9 cellular contexts compared by ENCODE assay signal in the genomic region with DNA sequence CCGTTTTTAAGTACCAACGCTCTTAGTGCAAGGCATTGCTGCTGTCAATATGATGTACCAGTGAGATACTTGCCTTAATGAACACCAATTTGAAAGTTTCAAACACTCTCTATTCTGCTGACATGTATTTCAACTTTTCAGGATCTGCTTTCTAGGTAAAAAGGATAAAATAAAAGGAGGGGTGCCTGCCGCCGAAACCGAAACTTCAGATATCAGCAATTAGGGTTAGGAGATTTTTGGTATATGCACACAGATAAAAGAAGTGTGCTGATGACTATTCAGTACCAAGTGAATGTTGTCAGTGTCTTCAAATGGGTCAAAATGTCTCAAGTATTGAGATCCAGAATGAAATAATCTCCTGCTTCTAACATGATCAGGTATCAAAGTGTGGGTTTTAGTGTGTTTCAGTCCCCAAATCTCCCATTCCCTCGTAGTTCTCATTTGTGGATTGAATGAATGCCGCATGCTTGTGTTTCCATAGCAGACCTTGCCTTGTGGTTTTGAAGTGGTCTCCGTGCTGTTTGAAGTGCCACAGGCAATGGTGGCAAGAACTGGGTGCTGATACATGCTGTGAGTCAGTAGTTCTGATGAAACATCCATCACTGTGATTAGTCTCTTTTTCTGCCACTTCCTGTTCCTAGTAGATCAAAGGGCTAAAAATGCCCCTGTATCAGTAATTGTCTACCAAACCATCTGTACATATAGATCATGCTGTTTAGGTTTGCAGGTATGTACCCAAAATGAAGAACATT. TPM values are rescaled to one million over a fixed set of nuclear protein-coding genes. Genes with fewer than 3 reads are reported as not detected.
DNase-seq lines count a peak whose midpoint lies in the region; ATAC-seq and TF ChIP-seq lines count a peak whose summit lies in the region.
"Had no signal": no experiment of that assay in that cellular context is flagged by ENCODE, and none has a peak within 500 bp of the region (broad histone marks: within the 10 kb centered on the region; RNA-seq: fewer than 3 reads in every experiment).

No MANE protein-coding gene starts in this region.

- DNase-seq in COLO668 (lab: John Stamatoyannopoulos, UW; ENCODE audit: unreplicated experiment), result peak; percentile 11
- peak; percentile 45 for DNase-seq in PC-3
- DNase-seq in activated T-cell treated with anti-CD3 and anti-CD28 coated beads for 1 hour (ENCODE audit: low read depth), result peak; percentile 22
- DNase-seq in naive thymus-derived CD8-positive, alpha-beta T cell, result peak in 1 of 10 donors; percentile 8
- DNase-seq in hepatic stellate cell (ENCODE audit: low spot score), result no peak
- DNase-seq in omental fat pad (ENCODE audit: low spot score), result no peak
- no peak for DNase-seq in neuronal stem cell (ENCODE audit: low spot score)

- H3K9me3 Mint-ChIP-seq in naive thymus-derived CD8-positive, alpha-beta T cell, result peaks cover 0 to 1% (median 0%) of the 10 kb centered on the region in 9 donors
- H3K9me3 Mint-ChIP-seq: nephron had no signal

- CTCF ChIA-PET in PC-3 (lab: Charles Lee), result no interaction called here

- H2BK120ac ChIP-seq in neuronal stem cell (ENCODE audit: low read depth, low read length), result no peak overlapping the region

- H3K4ac ChIP-seq in neuronal stem cell (ENCODE audit: low read length), result no peak overlapping the region

- H3K9me2 ChIP-seq in PC-3 (replicated peaks; ENCODE audit: low read length), result no peaks in the 10 kb centered on the region

- H3K18ac ChIP-seq in neuronal stem cell (ENCODE audit: low read length), result no peak overlapping the region

- no peak overlapping the region for H3K4me3 ChIP-seq in PC-3 (ENCODE audit: low read length)
- no peak overlapping the region for H3K4me3 ChIP-seq in neuronal stem cell (ENCODE audit: low read length in 2 of 2)

- H3K14ac ChIP-seq in neuronal stem cell (ENCODE audit: low read length), result no peak overlapping the region

- H3K27ac Mint-ChIP-seq in naive thymus-derived CD8-positive, alpha-beta T cell, result peak overlapping the region in 3 of 10 donors; percentile 5 to 57 (median 11)
- H3K27ac Mint-ChIP-seq: nephron had no signal

- peaks cover 0 to 6% (median 0%) of the 10 kb centered on the region in 5 donors for H3K27me3 Mint-ChIP-seq in naive thymus-derived CD8-positive, alpha-beta T cell

- H3K9ac ChIP-seq in PC-3 (ENCODE audit: low read length) (no peak overlapping the region), neuronal stem cell (ENCODE audit: low read depth, low read length, poor library complexity) (no peak overlapping the region)

- POLR2A ChIA-PET in PC-3 (lab: Charles Lee; ENCODE audit: unreplicated experiment), result no interaction called here
- POLR2A ChIA-PET in naive thymus-derived CD8-positive, alpha-beta T cell (lab: Charles Lee), result no interaction called here

- H3K27me3 ChIP-seq in PC-3 (ENCODE audit: low read length) (no peaks in the 10 kb centered on the region), neuronal stem cell (ENCODE audit: control insufficient read depth in 3 of 3, insufficient read depth in 3 of 3, low read depth in 1 of 3, low read length in 3 of 3) (peaks cover 0 to 6% (median 0%) of the 10 kb centered on the region in 3 experiments)

- no peak overlapping the region for H4K8ac ChIP-seq in neuronal stem cell (ENCODE audit: low read depth, low read length)

- no TSS peak for BruUV-seq in PC-3 (replicated peaks; lab: Mats Ljungman, UMichigan)

- ATAC-seq in PC-3 (no peak), HG02852 (IDR thresholded peaks at IDR 0.05; ENCODE audit: unreplicated experiment) (no peak), omental fat pad (ENCODE audit: low FRiP score) (no peak)
- ATAC-seq in naive thymus-derived CD8-positive, alpha-beta T cell, result peak; percentile 58 to 59

- no peaks in the 10 kb centered on the region for H3F3A ChIP-seq in PC-3 (ENCODE audit: low read length, unreplicated experiment)

- H4K91ac ChIP-seq in neuronal stem cell (ENCODE audit: low read depth, low read length, poor library complexity), result no peak overlapping the region

- no CpG with 5 or more reads among the region's 8 CpGs for WGBS in neuronal stem cell (ENCODE audit: extremely low coverage in 2 of 2, insufficient read length in 2 of 2, insufficient replicate concordance in 1 of 2), 2 donors

- no peaks in the 10 kb centered on the region for H3K36me3 Mint-ChIP-seq in naive thymus-derived CD8-positive, alpha-beta T cell

- H3K79me2 ChIP-seq in PC-3 (ENCODE audit: low read length), result no peaks in the 10 kb centered on the region

- TF ChIP-seq CTCF in PC-3 (conservative IDR thresholded peaks at IDR 0.05; ENCODE audit: low read depth, low read length) (no peak), omental fat pad (IDR thresholded peaks at IDR 0.05) (no peak)

- no peaks in the 10 kb centered on the region for H3K79me1 ChIP-seq in neuronal stem cell (ENCODE audit: low read depth, low read length)

- H3K4me1 ChIP-seq in PC-3 (ENCODE audit: insufficient read depth, low read length), result peaks cover 18% of the 10 kb centered on the region
- peaks cover 3 to 11% of the 10 kb centered on the region in 2 donors for H3K4me1 ChIP-seq in neuronal stem cell (ENCODE audit: control insufficient read depth in 2 of 2, insufficient read depth in 1 of 2, low read depth in 1 of 2, low read length in 2 of 2)

- H2AK5ac ChIP-seq in neuronal stem cell (ENCODE audit: low read depth, low read length), result no peak overlapping the region

- 0 out of 2 replicates have a peak overlapping the region, but pooled peaks have one; percentile 1 for H3K4me2 ChIP-seq in PC-3 (ENCODE audit: low read length)
- no peak overlapping the region for H3K4me2 ChIP-seq in neuronal stem cell (ENCODE audit: insufficient read depth, low read length, poor library complexity, severe bottlenecking)

- no peak overlapping the region for H2BK5ac ChIP-seq in neuronal stem cell (ENCODE audit: low read length)

- no peak overlapping the region for H2BK12ac ChIP-seq in neuronal stem cell (ENCODE audit: low read length)

- H3K27ac ChIP-seq in PC-3 (ENCODE audit: low read length) (no peak overlapping the region), neuronal stem cell (replicated peaks; ENCODE audit: low read length) (no peak overlapping the region)

- H2AFZ ChIP-seq in PC-3 (ENCODE audit: low read length) (no peak overlapping the region), neuronal stem cell (ENCODE audit: low read length) (no peak overlapping the region)

- intact Hi-C loops in PC-3 (cut with micrococcal nuclease), result no loop called here

- no peak overlapping the region for H3K23ac ChIP-seq in neuronal stem cell (ENCODE audit: low read depth, low read length, poor library complexity)

- H2BK15ac ChIP-seq in neuronal stem cell (ENCODE audit: low read length), result no peak overlapping the region

- peak overlapping the region in 2 of 10 donors; percentile 24 to 46 for H3K4me3 Mint-ChIP-seq in naive thymus-derived CD8-positive, alpha-beta T cell
- H3K4me3 Mint-ChIP-seq: nephron had no signal

- H4K20me1 ChIP-seq in PC-3 (ENCODE audit: low read length), result no peaks in the 10 kb centered on the region

- H3K9me3 ChIP-seq in PC-3 (ENCODE audit: low read length), result no peaks in the 10 kb centered on the region
- H3K9me3 ChIP-seq in neuronal stem cell (replicated peaks in 1 of 2; ENCODE audit: control insufficient read depth in 2 of 2, insufficient read depth in 1 of 2, low read depth in 1 of 2, low read length in 2 of 2), result no peaks in the 10 kb centered on the region

- H3K36me3 ChIP-seq in PC-3 (ENCODE audit: low read depth, low read length), result no peaks in the 10 kb centered on the region
- H3K36me3 ChIP-seq in neuronal stem cell (replicated peaks in 1 of 2; ENCODE audit: control insufficient read depth in 2 of 2, insufficient read depth in 2 of 2, low read length in 2 of 2), result no peaks in the 10 kb centered on the region

- peaks cover 8 to 17% (median 15%) of the 10 kb centered on the region in 4 donors for H3K4me1 Mint-ChIP-seq in naive thymus-derived CD8-positive, alpha-beta T cell
- H3K4me1 Mint-ChIP-seq: nephron had no signal

RNA-seq across cellular contexts. Expression of a gene that starts 22.5 kb away (rescaled TPM):
- total RNA-seq in PC-3 (2014; rRNA removed) (12.2 and 13.0 TPM in 2 replicates), omental fat pad (10 to 100 TPM in 3 of 4 donors, 1 to 10 TPM in 1; 6.6 to 17.8 (median 10.1) TPM)
- 1 to 10 TPM; 8.2 to 9.8 TPM for total RNA-seq in naive thymus-derived CD8-positive, alpha-beta T cell
- 1 to 10 TPM in 1 of 3 donors, under 1 TPM in 2; 0.74 to 1.2 (median 0.77) TPM for polyA plus RNA-seq in naive thymus-derived CD8-positive, alpha-beta T cell
- polyA plus RNA-seq in neuronal stem cell (2013, experiment 1 of 2), result 24.1 TPM
- 23.7 TPM for polyA plus RNA-seq in neuronal stem cell (2013, experiment 2 of 2)

RNA-seq across cellular contexts. Expression of a gene that starts 52.5 kb away (rescaled TPM):
- 18.8 and 19.9 TPM in 2 replicates for total RNA-seq in PC-3 (2014; rRNA removed)
- total RNA-seq in naive thymus-derived CD8-positive, alpha-beta T cell, result 10 to 100 TPM; 37.1 to 37.6 TPM
- polyA plus RNA-seq in naive thymus-derived CD8-positive, alpha-beta T cell, result 1 to 10 TPM; 1.5 to 3.3 (median 1.7) TPM
- 10 to 100 TPM in 3 of 4 donors, 1 to 10 TPM in 1; 9.7 to 17.4 (median 11.4) TPM for total RNA-seq in omental fat pad
- polyA plus RNA-seq in neuronal stem cell (2013, experiment 1 of 2), result 13.7 TPM
- polyA plus RNA-seq in neuronal stem cell (2013, experiment 2 of 2), result 14.1 TPM

Comparison
In these comparisons a context has a peak if more than half of its experiments do, and no peak if none do; other contexts are left out.
1. DNase-seq: peak in COLO668 (single experiment), PC-3 (single experiment) and activated T-cell treated with anti-CD3 and anti-CD28 coated beads for 1 hour (single experiment); none in hepatic stellate cell (single experiment), omental fat pad (single experiment) and neuronal stem cell (single experiment).
2. ATAC-seq: peak in naive thymus-derived CD8-positive, alpha-beta T cell (2 of 2); none in PC-3 (single experiment), HG02852 (single experiment) and omental fat pad (single experiment).